Comparison of ENCODE assay signal across 8 cellular contexts in genomic region chr14:103057372-103058208, GRCh38. TPM values are rescaled to one million over a fixed set of nuclear protein-coding genes. Genes with fewer than 3 reads are reported as not detected.
DNase-seq lines count a peak whose midpoint lies in the region; ATAC-seq and TF ChIP-seq lines count a peak whose summit lies in the region.

TSS of gene CDC42BPB (minus strand) at chr14:103057549. CDS start at chr14:103057173, 376 bp downstream.

- CTCF ChIA-PET in CD4-positive, alpha-beta memory T cell (lab: Charles Lee; ENCODE audit: partially characterized antibody), result no interaction called here

- peak; percentile 89 for ATAC-seq in stimulated activated naive CD8-positive, alpha-beta T cell treated with anti-CD3 and anti-CD28 coated beads, Interleukin-15, Interleukin-2, amounts not matched to agents 100 U/mL and 50 U/mL, for 24 hours

- POLR2A ChIA-PET in CD4-positive, alpha-beta memory T cell (lab: Charles Lee; ENCODE audit: partially characterized antibody), result interaction anchor here (1.0 to 1.2 kb wide), 2 partner anchors 108 to 276 kb away, joined by 3 to 4 read pairs; partner anchors contain the start of gene EIF5

- H3K27ac ChIP-seq in CD4-positive, alpha-beta memory T cell (ENCODE audit: low read depth, low read length), result no peak within 1 kb of the TSS
- peak within 1 kb of the TSS; percentile 77 for H3K27ac ChIP-seq in fibroblast of lung (ENCODE audit: insufficient read depth, low read length)

- peak within 1 kb of the TSS; percentile 100 for H3K4me2 ChIP-seq in fibroblast of lung (ENCODE audit: extremely low read depth, insufficient read depth, low read length)

- peak within 1 kb of the TSS; percentile 66 to 86 (median 79) for H3K4me3 Mint-ChIP-seq in CD4-positive, alpha-beta memory T cell
- peak within 1 kb of the TSS; percentile 68 for H3K4me3 Mint-ChIP-seq in activated T-helper 2 cell treated with anti-CD3 and anti-CD28 coated beads, Interferon-gamma antibody, Interleukin-2, Interleukin-4, amounts not matched to agents 10 μg/mL and 5 μg/mL and 100 μg/mL, durations not matched to agents 14 hours and 24 hours and 36 hours (ENCODE audit: low read depth)

- no peaks in the 10 kb centered on the region for H3K9me3 ChIP-seq in CD4-positive, alpha-beta memory T cell (ENCODE audit: control insufficient read depth in 1 of 2, low read length in 2 of 2)
- H3K9me3 ChIP-seq in fibroblast of lung (ENCODE audit: control insufficient read depth, insufficient read depth, low read depth, low read length), result no peaks in the 10 kb centered on the region

- intact Hi-C loops in CD4-positive, alpha-beta memory T cell (cut with micrococcal nuclease), result loop anchor here (1.0 to 10.0 kb wide), 2 partner anchors 18 to 283 kb away; partner anchors contain the start of gene TRAF3
- intact Hi-C loops in activated T-helper 2 cell treated with anti-CD3 and anti-CD28 coated beads, Interferon-gamma antibody, Interleukin-2, Interleukin-4, amounts not matched to agents 10 μg/mL and 5 μg/mL and 100 μg/mL, durations not matched to agents 14 hours and 24 hours and 36 hours (cut with micrococcal nuclease), result no loop called here

- peak within 1 kb of the TSS in 1 of 2 donors; percentile 47 for H3K4me3 ChIP-seq in CD4-positive, alpha-beta memory T cell (ENCODE audit: low read length in 2 of 2)
- peak within 1 kb of the TSS; percentile 84 to 94 (median 87) for H3K4me3 ChIP-seq in fibroblast of lung (replicated peaks in 1 of 4; ENCODE audit: control extremely low read depth in 1 of 4, insufficient read depth in 1 of 4, low read depth in 3 of 4, low read length in 4 of 4)

- H4K20me1 ChIP-seq in fibroblast of lung (ENCODE audit: control insufficient read depth, extremely low read depth, insufficient read depth, low read length), result peaks cover 2% of the 10 kb centered on the region

- H3K27me3 Mint-ChIP-seq in CD4-positive, alpha-beta memory T cell, result peaks cover 6 to 10% of the 10 kb centered on the region in 2 donors
- peaks cover 53% of the 10 kb centered on the region for H3K27me3 Mint-ChIP-seq in activated T-helper 2 cell treated with anti-CD3 and anti-CD28 coated beads, Interferon-gamma antibody, Interleukin-2, Interleukin-4, amounts not matched to agents 10 μg/mL and 5 μg/mL and 100 μg/mL, durations not matched to agents 14 hours and 24 hours and 36 hours (ENCODE audit: low read depth)

- H3K36me3 Mint-ChIP-seq in CD4-positive, alpha-beta memory T cell, result no peaks in the 10 kb centered on the region
- no peaks in the 10 kb centered on the region for H3K36me3 Mint-ChIP-seq in activated T-helper 2 cell treated with anti-CD3 and anti-CD28 coated beads, Interferon-gamma antibody, Interleukin-2, Interleukin-4, amounts not matched to agents 10 μg/mL and 5 μg/mL and 100 μg/mL, durations not matched to agents 14 hours and 24 hours and 36 hours (ENCODE audit: low read depth)

- peak within 1 kb of the TSS in 2 of 7 donors; percentile 39 to 57 for H3K27ac Mint-ChIP-seq in CD4-positive, alpha-beta memory T cell
- H3K27ac Mint-ChIP-seq in activated T-helper 2 cell treated with anti-CD3 and anti-CD28 coated beads, Interferon-gamma antibody, Interleukin-2, Interleukin-4, amounts not matched to agents 10 μg/mL and 5 μg/mL and 100 μg/mL, durations not matched to agents 14 hours and 24 hours and 36 hours, result no peak within 1 kb of the TSS

- DNase-seq in CD4-positive, alpha-beta memory T cell, result peak; percentile 58 to 66 (median 64)
- DNase-seq in GM20000 (ENCODE audit: low spot score), result peak; percentile 95
- peak; percentile 46 for DNase-seq in HS-27A (ENCODE audit: low read depth)
- DNase-seq in OCI-M1 (lab: John Stamatoyannopoulos, UW), result peak; percentile 84
- DNase-seq in activated T-helper 2 cell treated with anti-CD3 and anti-CD28 coated beads, Interferon-gamma antibody, Interleukin-2, Interleukin-4, amounts not matched to agents 10 μg/mL and 5 μg/mL and 100 μg/mL, durations not matched to agents 14 hours and 24 hours and 36 hours (ENCODE audit: low spot score), result no peak
- DNase-seq in fibroblast of lung (ENCODE audit: low read depth in 2 of 2), result peak; percentile 90 to 91
- peak; percentile 93 for DNase-seq in myocyte (ENCODE audit: low read depth)
- peak; percentile 59 for DNase-seq in stimulated activated naive CD8-positive, alpha-beta T cell treated with anti-CD3 and anti-CD28 coated beads, Interleukin-15, Interleukin-2, amounts not matched to agents 100 U/mL and 50 U/mL, for 24 hours

- no peak for TF ChIP-seq CTCF in GM20000 (IDR thresholded peaks at IDR 0.05; ENCODE audit: extremely low read depth, missing control alignments)
- no peak for TF ChIP-seq CTCF in fibroblast of lung (conservative IDR thresholded peaks at IDR 0.05 in 1 of 2, IDR thresholded peaks at IDR 0.05 in 1 of 2; ENCODE audit: low read depth in 1 of 2, low read length in 2 of 2)

- H3K4me1 ChIP-seq in CD4-positive, alpha-beta memory T cell (ENCODE audit: insufficient read depth, low read length), result peaks cover 6% of the 10 kb centered on the region
- peaks cover 2% of the 10 kb centered on the region for H3K4me1 ChIP-seq in fibroblast of lung (ENCODE audit: control insufficient read depth, extremely low read depth, insufficient read depth, low read length)

- peaks cover 9 to 13% (median 11%) of the 10 kb centered on the region in 4 donors for H3K4me1 Mint-ChIP-seq in CD4-positive, alpha-beta memory T cell
- H3K4me1 Mint-ChIP-seq in activated T-helper 2 cell treated with anti-CD3 and anti-CD28 coated beads, Interferon-gamma antibody, Interleukin-2, Interleukin-4, amounts not matched to agents 10 μg/mL and 5 μg/mL and 100 μg/mL, durations not matched to agents 14 hours and 24 hours and 36 hours (ENCODE audit: low read depth), result no peaks in the 10 kb centered on the region

- H3K27me3 ChIP-seq in CD4-positive, alpha-beta memory T cell (ENCODE audit: insufficient read depth, low read length), result no peaks in the 10 kb centered on the region
- no peaks in the 10 kb centered on the region for H3K27me3 ChIP-seq in fibroblast of lung (ENCODE audit: control insufficient read depth, insufficient read depth, low read length)

- H3K79me2 ChIP-seq in fibroblast of lung (ENCODE audit: control insufficient read depth, insufficient read depth, low read length), result peaks cover 39% of the 10 kb centered on the region

- H3K36me3 ChIP-seq in CD4-positive, alpha-beta memory T cell (ENCODE audit: insufficient read depth, low read length), result no peaks in the 10 kb centered on the region
- no peaks in the 10 kb centered on the region for H3K36me3 ChIP-seq in fibroblast of lung (ENCODE audit: control insufficient read depth, insufficient read depth, low read length)

- H3K9me3 Mint-ChIP-seq in CD4-positive, alpha-beta memory T cell, result peaks cover 0 to 2% (median 0%) of the 10 kb centered on the region in 8 donors
- no peaks in the 10 kb centered on the region for H3K9me3 Mint-ChIP-seq in activated T-helper 2 cell treated with anti-CD3 and anti-CD28 coated beads, Interferon-gamma antibody, Interleukin-2, Interleukin-4, amounts not matched to agents 10 μg/mL and 5 μg/mL and 100 μg/mL, durations not matched to agents 14 hours and 24 hours and 36 hours

- peak within 1 kb of the TSS; percentile 93 for H2AFZ ChIP-seq in fibroblast of lung (ENCODE audit: low read length)

- H3K9ac ChIP-seq in fibroblast of lung (ENCODE audit: insufficient read depth, low read length), result peak within 1 kb of the TSS; percentile 89

RNA-seq across cellular contexts. Expression of gene CDC42BPB, which starts in this region (rescaled TPM):
- total RNA-seq in CD4-positive, alpha-beta memory T cell, result 1 to 10 TPM; 7.5 to 8.4 TPM
- under 1 TPM; 0.02 to 0.80 TPM for polyA plus RNA-seq in CD4-positive, alpha-beta memory T cell
- total RNA-seq in activated T-helper 2 cell treated with anti-CD3 and anti-CD28 coated beads, Interferon-gamma antibody, Interleukin-2, Interleukin-4, amounts not matched to agents 10 μg/mL and 5 μg/mL and 100 μg/mL, durations not matched to agents 14 hours and 24 hours and 36 hours, result 2.3 and 3.5 TPM in 2 replicates
- total RNA-seq in fibroblast of lung, result 66.8 and 98.3 TPM in 2 replicates
- 44.8 and 53.1 TPM in 2 replicates for polyA plus RNA-seq in fibroblast of lung
- 52.4 and 59.6 TPM in 2 replicates for polyA plus RNA-seq in fibroblast of lung (2012)
- 258 and 297 TPM in 2 replicates for polyA minus RNA-seq in fibroblast of lung (ENCODE audit: low replicate concordance)
- 63.4 and 64.0 TPM in 2 replicates for total RNA-seq in myocyte
- polyA plus RNA-seq in myocyte (2012), result 80.6 TPM

Comparison
In these comparisons a context has a peak if more than half of its experiments do, and no peak if none do; other contexts are left out.
1. RNA of gene CDC42BPB (polyA plus RNA-seq): 44.8 to 59.6 TPM in fibroblast of lung; 0.02 to 0.80 TPM in CD4-positive, alpha-beta memory T cell; every median in the first group is over 10 times any median in the second.